19 cellular contexts compared by ENCODE assay signal in genomic region chr18:22307528-22307927, GRCh38.
"Had no signal": no experiment of that assay in that cellular context is flagged by ENCODE, and none has a peak within 500 bp of the region (broad histone marks: within the 10 kb centered on the region; RNA-seq: fewer than 3 reads in every experiment).

No MANE protein-coding gene starts in this region.

- H3K36me3 Mint-ChIP-seq: memory B cell, type B pancreatic cell, WTC11 had no signal

- ATAC-seq: activated T-helper 17 cell treated with anti-CD3 and anti-CD28 coated beads, Interleukin-2, amount 50 U/mL, for 72 hours; gastrocnemius medialis; heart right ventricle; left lung; stimulated activated naive CD8-positive, alpha-beta T cell treated with anti-CD3 and anti-CD28 coated beads, Interleukin-15, Interleukin-2, amounts not matched to agents 100 U/mL and 50 U/mL, for 24 hours; WTC11 had no signal

- DNase-seq: activated CD4-positive, alpha-beta T cell treated with anti-CD3 and anti-CD28 coated beads, Interleukin-2, amount 10 ng/mL, durations not matched to agents 7 days and 5 days; activated CD8-positive, alpha-beta memory T cell treated with anti-CD3 and anti-CD28 coated beads for 24 hours; activated naive CD4-positive, alpha-beta T cell treated with anti-CD3 and anti-CD28 coated beads for 36 hours; activated T-cell treated with anti-CD3 and anti-CD28 coated beads for 4 hours; caudate nucleus; cortex of kidney; effector memory CD4-positive, alpha-beta T cell; gastrocnemius medialis; heart right ventricle; nephron progenitor cell; stimulated activated CD4-positive, alpha-beta T cell treated with anti-CD3 and anti-CD28 coated beads, Interleukin-12 subunit alpha, Interleukin-12 subunit beta, amount 100 ng/mL, for 4 hours; stimulated activated naive CD8-positive, alpha-beta T cell treated with anti-CD3 and anti-CD28 coated beads, Interleukin-15, Interleukin-2, amounts not matched to agents 100 U/mL and 50 U/mL, for 24 hours; T-helper 9 cell had no signal

- H3K4me3 Mint-ChIP-seq: activated CD4-positive, alpha-beta T cell treated with anti-CD3 and anti-CD28 coated beads, Interleukin-2, amount 10 ng/mL, durations not matched to agents 7 days and 5 days; activated naive CD4-positive, alpha-beta T cell treated with anti-CD3 and anti-CD28 coated beads for 36 hours; activated T-helper 17 cell treated with anti-CD3 and anti-CD28 coated beads, Interleukin-2, amount 50 U/mL, for 72 hours; memory B cell; nephron progenitor cell; type B pancreatic cell; WTC11 had no signal

- H3K4me1 Mint-ChIP-seq: activated CD4-positive, alpha-beta T cell treated with anti-CD3 and anti-CD28 coated beads, Interleukin-2, amount 10 ng/mL, durations not matched to agents 7 days and 5 days; activated T-helper 17 cell treated with anti-CD3 and anti-CD28 coated beads, Interleukin-2, amount 50 U/mL, for 72 hours; memory B cell; nephron progenitor cell; WTC11 had no signal

- FAIRE-seq: islet of Langerhans had no signal

- H3K27me3 Mint-ChIP-seq: activated CD4-positive, alpha-beta T cell treated with anti-CD3 and anti-CD28 coated beads, Interleukin-2, amount 10 ng/mL, durations not matched to agents 7 days and 5 days; activated T-helper 17 cell treated with anti-CD3 and anti-CD28 coated beads, Interleukin-2, amount 50 U/mL, for 72 hours; type B pancreatic cell had no signal

- H3K9me3 Mint-ChIP-seq: activated CD4-positive, alpha-beta T cell treated with anti-CD3 and anti-CD28 coated beads, Interleukin-2, amount 10 ng/mL, durations not matched to agents 7 days and 5 days; type B pancreatic cell had no signal

- H3K27ac Mint-ChIP-seq: activated CD4-positive, alpha-beta T cell treated with anti-CD3 and anti-CD28 coated beads, Interleukin-2, amount 10 ng/mL, durations not matched to agents 7 days and 5 days; activated naive CD4-positive, alpha-beta T cell treated with anti-CD3 and anti-CD28 coated beads for 36 hours; activated T-helper 17 cell treated with anti-CD3 and anti-CD28 coated beads, Interleukin-2, amount 50 U/mL, for 72 hours; memory B cell; nephron progenitor cell; type B pancreatic cell; WTC11 had no signal
